8 cellular contexts compared by ENCODE assay signal in genomic region chr6:163956571-163957407, GRCh38.
A peak's percentile ranks its signal among the peaks of the same experiment; 100 is the strongest.
DNase-seq lines count a peak whose midpoint lies in the region; ATAC-seq and TF ChIP-seq lines count a peak whose summit lies in the region.

No MANE protein-coding gene starts in this region.

- ATAC-seq in GM21381 (IDR thresholded peaks at IDR 0.05; ENCODE audit: unreplicated experiment): peak; percentile 98
- peak; percentile 90 for ATAC-seq in Panc1

- no peaks in the 10 kb centered on the region for H3K36me3 ChIP-seq in Panc1 (ENCODE audit: control insufficient read depth, insufficient read depth, low read length)
- H3K36me3 ChIP-seq in neutrophil: no peaks in the 10 kb centered on the region
- no peaks in the 10 kb centered on the region for H3K36me3 ChIP-seq in thyroid gland

- DNase-seq in DMS53 (lab: John Stamatoyannopoulos, UW): peak; percentile 86
- peak; percentile 66 to 79 for DNase-seq in HL-60 (ENCODE audit: low read depth in 1 of 2, low spot score in 1 of 2)
- DNase-seq in Panc1 (ENCODE audit: low read depth, low spot score): peak; percentile 48
- peak; percentile 48 for DNase-seq in activated T-cell treated with anti-CD3 and anti-CD28 coated beads, Interleukin-2, amount 50 U/mL, for 1 hour
- peak; percentile 64 for DNase-seq in fibroblast of the aortic adventitia (ENCODE audit: low read depth)
- peak; percentile 80 to 85 for DNase-seq in thyroid gland

- H3K4me3 ChIP-seq in HL-60 (replicated peaks; ENCODE audit: insufficient read depth, low read length) (no peak overlapping the region), Panc1 (ENCODE audit: low read depth in 2 of 2, low read length in 2 of 2) (no peak overlapping the region), fibroblast of the aortic adventitia (ENCODE audit: low read depth, low read length) (peak overlapping the region; percentile 10), neutrophil (ENCODE audit: low read depth in 1 of 2, low read length in 1 of 2) (no peak overlapping the region), thyroid gland (replicated peaks in 1 of 3) (no peak overlapping the region)

- no peaks in the 10 kb centered on the region for H3K9me3 ChIP-seq in Panc1 (ENCODE audit: control insufficient read depth, insufficient read depth, low read depth, low read length)
- no peaks in the 10 kb centered on the region for H3K9me3 ChIP-seq in neutrophil
- no peaks in the 10 kb centered on the region for H3K9me3 ChIP-seq in thyroid gland

- intact Hi-C loops in Panc1 (cut with micrococcal nuclease; ENCODE audit: unreplicated experiment) (loop anchor here (5.0 to 10.0 kb wide), 3 partner anchors 529 to 968 kb away; no protein-coding TSS in a partner anchor), thyroid gland (cut with DNase I) (no loop called here)

- H3K4me1 ChIP-seq in Panc1 (ENCODE audit: control insufficient read depth, insufficient read depth, low read length): no peaks in the 10 kb centered on the region
- no peaks in the 10 kb centered on the region for H3K4me1 ChIP-seq in neutrophil (ENCODE audit: control insufficient read depth in 1 of 2, insufficient read depth in 1 of 2, low read depth in 1 of 2, low read length in 1 of 2)
- peaks cover 0 to 7% of the 10 kb centered on the region in 2 donors for H3K4me1 ChIP-seq in thyroid gland

- in situ Hi-C loops in Panc1 (cut with HindIII; ENCODE audit: low pct_unique_long_range_greater_than_20kb, low sequenced_read_pairs): no loop called here

- no peak for TF ChIP-seq POLR2A in thyroid gland (IDR thresholded peaks at IDR 0.05)

- BruUV-seq in Panc1 (replicated peaks; lab: Mats Ljungman, UMichigan): no TSS peak

- H3K27me3 ChIP-seq in HL-60 (ENCODE audit: insufficient read depth, poor library complexity, severe bottlenecking) (peaks cover 12% of the 10 kb centered on the region), Panc1 (ENCODE audit: control insufficient read depth, insufficient read depth, low read length) (peaks cover 5% of the 10 kb centered on the region; the same call in 1 of the 2 replicates), neutrophil (peaks cover 43% of the 10 kb centered on the region), thyroid gland (no peaks in the 10 kb centered on the region)

- CTCF ChIA-PET in Panc1 (lab: Charles Lee): no interaction called here

- no peak overlapping the region for H3K27ac ChIP-seq in HL-60 (replicated peaks)
- no peak overlapping the region for H3K27ac ChIP-seq in Panc1 (ENCODE audit: low read length)
- H3K27ac ChIP-seq in neutrophil: no peak overlapping the region
- no peak overlapping the region for H3K27ac ChIP-seq in thyroid gland

- WGBS in thyroid gland, 2 donors: 21 to 22% methylated on average over 12 of the region's 12 CpGs

- peak; percentile 91 for TF ChIP-seq CTCF in HL-60 (IDR thresholded peaks at IDR 0.05; ENCODE audit: insufficient read depth, low read length)
- peak; percentile 89 for TF ChIP-seq CTCF in Panc1 (IDR thresholded peaks at IDR 0.05)
- TF ChIP-seq CTCF in fibroblast of the aortic adventitia (IDR thresholded peaks at IDR 0.05; ENCODE audit: insufficient read depth, low read length): peak; percentile 82
- peak; percentile 10 for TF ChIP-seq CTCF in neutrophil (IDR thresholded peaks at IDR 0.05)
- peak; percentile 82 to 98 (median 86) for TF ChIP-seq CTCF in thyroid gland (IDR thresholded peaks at IDR 0.05)

- POLR2A ChIA-PET in Panc1 (lab: Charles Lee): no interaction called here

Comparison
In these comparisons a context has a peak if more than half of its experiments do, and no peak if none do; other contexts are left out.
1. CTCF ChIP-seq: peak in every context shown above with its lines; median percentile 91 in HL-60; 89 in Panc1; 86 in thyroid gland; 82 in fibroblast of the aortic adventitia; 10 in neutrophil.